ENCODE assay signal across 8 cellular contexts in genomic region chr9:131178382-131178781, GRCh38. TPM values are rescaled to one million over a fixed set of nuclear protein-coding genes. Genes with fewer than 3 reads are reported as not detected.
A peak's percentile ranks its signal among the peaks of the same experiment; 100 is the strongest.
DNase-seq lines count a peak whose midpoint lies in the region; ATAC-seq, FAIRE-seq and TF ChIP-seq lines count a peak whose summit lies in the region.

No MANE protein-coding gene starts in this region.

- H3K4me3 Mint-ChIP-seq in activated T-helper 17 cell treated with anti-CD3 and anti-CD28 coated beads, Interleukin-2, amount 50 U/mL, for 72 hours: no peak overlapping the region

- no peak overlapping the region for H3K4me2 ChIP-seq in A549

- peak; percentile 74 to 79 for TF ChIP-seq RAD21 in A549 (conservative IDR thresholded peaks at IDR 0.05 in 1 of 2, IDR thresholded peaks at IDR 0.05 in 1 of 2)

- H3K36me3 Mint-ChIP-seq in activated T-helper 17 cell treated with anti-CD3 and anti-CD28 coated beads, Interleukin-2, amount 50 U/mL, for 72 hours (ENCODE audit: low read depth): peaks cover 100% of the 10 kb centered on the region

- no peaks in the 10 kb centered on the region for H3K9me3 Mint-ChIP-seq in activated T-helper 17 cell treated with anti-CD3 and anti-CD28 coated beads, Interleukin-2, amount 50 U/mL, for 72 hours

- H3K4me3 ChIP-seq in A549 (no peak overlapping the region), fibroblast of villous mesenchyme (ENCODE audit: low read depth, low read length) (no peak overlapping the region), suprapubic skin (no peak overlapping the region)

- TF ChIP-seq EP300 in A549 (IDR thresholded peaks at IDR 0.05): no peak
- TF ChIP-seq EP300 in suprapubic skin (IDR thresholded peaks at IDR 0.05): no peak

- peak; percentile 70 for TF ChIP-seq CTCF in A549 (IDR thresholded peaks at IDR 0.05)
- peak; percentile 99 for TF ChIP-seq CTCF in fibroblast of villous mesenchyme (IDR thresholded peaks at IDR 0.05; ENCODE audit: insufficient read depth, low read depth, low read length)
- peak; percentile 84 to 87 for TF ChIP-seq CTCF in suprapubic skin (IDR thresholded peaks at IDR 0.05)

- no peak overlapping the region for H3K27ac Mint-ChIP-seq in activated T-helper 17 cell treated with anti-CD3 and anti-CD28 coated beads, Interleukin-2, amount 50 U/mL, for 72 hours

- H3K9me3 ChIP-seq in A549: no peaks in the 10 kb centered on the region
- no peaks in the 10 kb centered on the region for H3K9me3 ChIP-seq in suprapubic skin

- ATAC-seq in A549: peak; percentile 98 to 99
- ATAC-seq in activated T-helper 17 cell treated with anti-CD3 and anti-CD28 coated beads, Interleukin-2, amount 50 U/mL, for 72 hours (replicated peaks): peak; percentile 95

- peaks cover 87% of the 10 kb centered on the region for H3K36me3 ChIP-seq in suprapubic skin

- H3K27me3 ChIP-seq in suprapubic skin: no peaks in the 10 kb centered on the region

- WGBS in A549 (ENCODE audit: missing lambda C conversion rate): 17% methylated on average over 4 of the region's 4 CpGs
- 20% methylated on average over 4 of the region's 4 CpGs for WGBS in suprapubic skin

- FAIRE-seq in A549 (lab: Jason Lieb, UNC): no peak
- FAIRE-seq in GM12892 (lab: Jason Lieb, UNC): peak; percentile 99

- DNase-seq in A549 (ENCODE audit: low read depth in 1 of 2, low spot score in 1 of 2) (peak; percentile 67 to 88), GM12892 (ENCODE audit: insufficient read length) (peak; percentile 52), HK-2 (ENCODE audit: unreplicated experiment) (peak; percentile 63), RPMI8226 (peak; percentile 74), fibroblast of villous mesenchyme (ENCODE audit: low read depth) (peak; percentile 75), nucleus accumbens (lab: John Stamatoyannopoulos, UW) (peak in 43 of 56 donors; percentile 2 to 75 (median 36)), suprapubic skin (ENCODE audit: low spot score in 2 of 2) (peak in 1 of 2 donors; percentile 65)

- POLR2A ChIA-PET in A549 (lab: Yijun Ruan, JAX): no interaction called here

- H3K27ac ChIP-seq in A549: no peak overlapping the region
- no peak overlapping the region for H3K27ac ChIP-seq in suprapubic skin

- H3K27me3 Mint-ChIP-seq in activated T-helper 17 cell treated with anti-CD3 and anti-CD28 coated beads, Interleukin-2, amount 50 U/mL, for 72 hours: no peaks in the 10 kb centered on the region

- H3K4me1 ChIP-seq in A549 (no peaks in the 10 kb centered on the region), suprapubic skin (no peaks in the 10 kb centered on the region)

- H3K4me1 Mint-ChIP-seq in activated T-helper 17 cell treated with anti-CD3 and anti-CD28 coated beads, Interleukin-2, amount 50 U/mL, for 72 hours: peaks cover 4% of the 10 kb centered on the region

- CTCF ChIA-PET in A549 (lab: Yijun Ruan, JAX): interaction anchor here (0.6 to 10.7 kb wide), 36 partner anchors 11 to 1016 kb away, joined by 3 to 189 read pairs (median 4); no protein-coding TSS in a partner anchor

- TF ChIP-seq POLR2A in A549 (IDR thresholded peaks at IDR 0.05; ENCODE audit: low read length) (no peak), GM12892 (IDR thresholded peaks at IDR 0.05; ENCODE audit: low read depth, low read length) (no peak), suprapubic skin (IDR thresholded peaks at IDR 0.05) (no peak)

TF ChIP-seq in A549, 52 proteins besides CTCF, POLR2A, EP300 and RAD21:
- peak; percentile 81 for TF ChIP-seq SMC3 (IDR thresholded peaks at IDR 0.05)
- no peak for TF ChIP-seq KDM1A (IDR thresholded peaks at IDR 0.05; ENCODE audit: low read depth)

RNA-seq across cellular contexts. Expression of gene NUP214, which starts 53.0 kb away (rescaled TPM):
- polyA plus RNA-seq in A549 (2011; rRNA removed) (14.4 and 25.8 TPM in 2 replicates), A549 (2017; fragmentation: RNase III; extraction: RNeasy Plus Mini Kit Qiagen cat#74134 plus additional on column Dnase treatment) (18.5 to 21.2 TPM (median 19.3 TPM) in 3 replicates)
- 9.2 and 13.0 TPM in 2 replicates for polyA plus RNA-seq in A549 (2012; cell fraction: cytosol; rRNA removed)
- 36.8 and 70.9 TPM in 2 replicates for polyA plus RNA-seq in A549 (2012; cell fraction: nucleus; rRNA removed)
- polyA minus RNA-seq in A549 (2011; rRNA and poly(A)+ RNA removed): 52.7 and 56.8 TPM in 2 replicates
- 13.5 TPM for polyA plus RNA-seq in GM12892 (2012; ENCODE audit: missing spikeins)
- total RNA-seq in activated T-helper 17 cell treated with anti-CD3 and anti-CD28 coated beads, Interleukin-2, amount 50 U/mL, for 72 hours: 10 to 100 TPM; 63.8 to 71.8 TPM
- total RNA-seq in fibroblast of villous mesenchyme (16.4 and 17.1 TPM in 2 replicates), suprapubic skin (100 to 1,000 TPM in 1 of 4 donors, 10 to 100 TPM in 3; 36.1 to 104 (median 69.6) TPM)
